Comparison of ENCODE assay signal across 15 cellular contexts in the genomic region with DNA sequence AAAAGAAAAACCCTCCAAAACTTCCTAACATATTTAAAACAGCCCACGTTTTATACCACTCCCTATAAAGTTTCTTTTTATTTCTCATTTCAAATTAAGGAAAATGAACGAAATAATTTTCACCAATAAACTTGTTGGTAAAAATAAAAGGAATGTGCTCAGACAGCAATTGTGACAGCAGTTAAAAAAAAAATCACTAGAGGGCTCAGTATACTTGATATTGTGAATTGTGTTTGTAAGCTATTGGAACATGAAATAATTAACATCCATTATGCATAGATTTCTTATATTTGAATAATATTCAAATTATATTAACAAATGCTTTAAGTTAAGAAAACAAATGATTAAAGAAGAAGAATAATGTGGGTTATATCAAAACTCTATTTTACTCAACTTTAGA.
DNase-seq lines count a peak whose midpoint lies in the region; ATAC-seq and TF ChIP-seq lines count a peak whose summit lies in the region.
"Had no signal": no experiment of that assay in that cellular context is flagged by ENCODE, and none has a peak within 500 bp of the region (broad histone marks: within the 10 kb centered on the region; RNA-seq: fewer than 3 reads in every experiment).

No MANE protein-coding gene starts in this region.

- DNase-seq in NCI-H2107 treated with DMSO at 0.1 percent for 48 hours (lab: John Stamatoyannopoulos, UW; ENCODE audit: unreplicated experiment) (peak; percentile 7), NCI-H2107 (lab: John Stamatoyannopoulos, UW) (no peak), PC-3 (peak; percentile 34), fibroblast of mammary gland (ENCODE audit: low read depth) (no peak), renal cortical epithelial cell (ENCODE audit: low read depth) (peak; percentile 7), A172 (ENCODE audit: low spot score) (no peak)
- DNase-seq in activated CD4-positive, alpha-beta memory T cell treated with anti-CD3 and anti-CD28 coated beads, Interleukin-2, amount 10 ng/mL, durations not matched to agents 7 days and 5 days = no peak
- DNase-seq: activated naive CD4-positive, alpha-beta T cell treated with anti-CD3 and anti-CD28 coated beads for 36 hours; caudate nucleus; DMS79; MV-4-11; NCI-H510A treated with DMSO at 0.1 percent for 48 hours; psoas muscle had no signal

- no peak overlapping the region for H3K4me3 Mint-ChIP-seq in activated CD4-positive, alpha-beta memory T cell treated with anti-CD3 and anti-CD28 coated beads, Interleukin-2, amount 10 ng/mL, durations not matched to agents 7 days and 5 days
- H3K4me3 Mint-ChIP-seq: activated naive CD4-positive, alpha-beta T cell treated with anti-CD3 and anti-CD28 coated beads for 36 hours had no signal

- H3K9me2 ChIP-seq in PC-3 (replicated peaks; ENCODE audit: low read length) = no peaks in the 10 kb centered on the region

- no peaks in the 10 kb centered on the region for H3K36me3 Mint-ChIP-seq in activated CD4-positive, alpha-beta memory T cell treated with anti-CD3 and anti-CD28 coated beads, Interleukin-2, amount 10 ng/mL, durations not matched to agents 7 days and 5 days (ENCODE audit: low read depth)

- TF ChIP-seq CTCF in PC-3 (conservative IDR thresholded peaks at IDR 0.05; ENCODE audit: low read depth, low read length) (peak; percentile 60), fibroblast of mammary gland (conservative IDR thresholded peaks at IDR 0.05; ENCODE audit: control insufficient read depth, insufficient read depth, low read depth, low read length) (peak; percentile 14)

- no peaks in the 10 kb centered on the region for H3K79me2 ChIP-seq in PC-3 (ENCODE audit: low read length)

- ATAC-seq in PC-3 = no peak
- no peak for ATAC-seq in GM19455 (IDR thresholded peaks at IDR 0.05; ENCODE audit: unreplicated experiment)
- ATAC-seq: psoas muscle had no signal

- H3K4me1 Mint-ChIP-seq in activated CD4-positive, alpha-beta memory T cell treated with anti-CD3 and anti-CD28 coated beads, Interleukin-2, amount 10 ng/mL, durations not matched to agents 7 days and 5 days = no peaks in the 10 kb centered on the region

- H3K27ac ChIP-seq in PC-3 (ENCODE audit: low read length) = no peak overlapping the region
- H3K27ac ChIP-seq: esophagus muscularis mucosa, psoas muscle had no signal

- H3F3A ChIP-seq in PC-3 (ENCODE audit: low read length, unreplicated experiment) = no peaks in the 10 kb centered on the region

- no TSS peak for BruUV-seq in PC-3 (replicated peaks; lab: Mats Ljungman, UMichigan)

- no peaks in the 10 kb centered on the region for H4K20me1 ChIP-seq in PC-3 (ENCODE audit: low read length)

- H3K9me3 Mint-ChIP-seq in activated CD4-positive, alpha-beta memory T cell treated with anti-CD3 and anti-CD28 coated beads, Interleukin-2, amount 10 ng/mL, durations not matched to agents 7 days and 5 days = no peaks in the 10 kb centered on the region
- H3K9me3 Mint-ChIP-seq: activated naive CD4-positive, alpha-beta T cell treated with anti-CD3 and anti-CD28 coated beads for 36 hours had no signal

- intact Hi-C loops in PC-3 (cut with micrococcal nuclease) = loop anchor here (5.0 to 10.0 kb wide), 3 partner anchors 72 to 449 kb away; partner anchors contain the start of gene ASCC3

- H3K4me3 ChIP-seq in PC-3 (ENCODE audit: low read length) (no peak overlapping the region), fibroblast of mammary gland (ENCODE audit: control insufficient read depth, low read depth, low read length) (no peak overlapping the region)
- H3K4me3 ChIP-seq: esophagus muscularis mucosa, psoas muscle had no signal

- peaks cover 9% of the 10 kb centered on the region for H3K4me1 ChIP-seq in PC-3 (ENCODE audit: insufficient read depth, low read length)
- H3K4me1 ChIP-seq: esophagus muscularis mucosa, psoas muscle had no signal

- no peaks in the 10 kb centered on the region for H3K36me3 ChIP-seq in PC-3 (ENCODE audit: low read depth, low read length)
- H3K36me3 ChIP-seq: esophagus muscularis mucosa had no signal

- H2AFZ ChIP-seq in PC-3 (ENCODE audit: low read length) = no peak overlapping the region

- H3K4me2 ChIP-seq in PC-3 (ENCODE audit: low read length) = no peak overlapping the region

- H3K9me3 ChIP-seq in PC-3 (ENCODE audit: low read length) = no peaks in the 10 kb centered on the region
- H3K9me3 ChIP-seq: esophagus muscularis mucosa, psoas muscle had no signal

- POLR2A ChIA-PET in PC-3 (lab: Charles Lee; ENCODE audit: unreplicated experiment) = no interaction called here
- POLR2A ChIA-PET in activated CD4-positive, alpha-beta memory T cell treated with anti-CD3 and anti-CD28 coated beads, Interleukin-2, amount 10 ng/mL, durations not matched to agents 7 days and 5 days (lab: Charles Lee) = no interaction called here

- CTCF ChIA-PET in PC-3 (lab: Charles Lee) = no interaction called here
- CTCF ChIA-PET in activated CD4-positive, alpha-beta memory T cell treated with anti-CD3 and anti-CD28 coated beads, Interleukin-2, amount 10 ng/mL, durations not matched to agents 7 days and 5 days (lab: Charles Lee) = no interaction called here

- no peaks in the 10 kb centered on the region for H3K27me3 ChIP-seq in PC-3 (ENCODE audit: low read length)
- H3K27me3 ChIP-seq: esophagus muscularis mucosa had no signal

- no peaks in the 10 kb centered on the region for H3K27me3 Mint-ChIP-seq in activated CD4-positive, alpha-beta memory T cell treated with anti-CD3 and anti-CD28 coated beads, Interleukin-2, amount 10 ng/mL, durations not matched to agents 7 days and 5 days

- H3K9ac ChIP-seq in PC-3 (ENCODE audit: low read length) = no peak overlapping the region

- no peak overlapping the region for H3K27ac Mint-ChIP-seq in activated CD4-positive, alpha-beta memory T cell treated with anti-CD3 and anti-CD28 coated beads, Interleukin-2, amount 10 ng/mL, durations not matched to agents 7 days and 5 days
- H3K27ac Mint-ChIP-seq: activated naive CD4-positive, alpha-beta T cell treated with anti-CD3 and anti-CD28 coated beads for 36 hours had no signal

Comparison
In these comparisons a context has a peak if more than half of its experiments do, and no peak if none do; other contexts are left out.
1. DNase-seq: peak in NCI-H2107 treated with DMSO at 0.1 percent for 48 hours (single experiment), PC-3 (single experiment) and renal cortical epithelial cell (single experiment); none in NCI-H2107 (single experiment), fibroblast of mammary gland (single experiment), A172 (single experiment) and activated CD4-positive, alpha-beta memory T cell treated with anti-CD3 and anti-CD28 coated beads, Interleukin-2, amount 10 ng/mL, durations not matched to agents 7 days and 5 days (single experiment).